Comparison of ENCODE assay signal across 9 cellular contexts in genomic region chr6:45741437-45742166, GRCh38.
DNase-seq lines count a peak whose midpoint lies in the region; ATAC-seq and TF ChIP-seq lines count a peak whose summit lies in the region.
"Had no signal": no experiment of that assay in that cellular context is flagged by ENCODE, and none has a peak within 500 bp of the region (broad histone marks: within the 10 kb centered on the region; RNA-seq: fewer than 3 reads in every experiment).

No MANE protein-coding gene starts in this region.

- CTCF ChIA-PET in WTC11 (lab: Charles Lee), result interaction anchor here (1.4 kb wide), 2 partner anchors 20 to 181 kb away, joined by 3 to 5 read pairs; no protein-coding TSS in a partner anchor

- TF ChIP-seq CTCF in WTC11 (IDR thresholded peaks at IDR 0.05), result no peak

- H3K4me1 Mint-ChIP-seq in WTC11, result peaks cover 8% of the 10 kb centered on the region

- peak; percentile 45 for DNase-seq in stimulated activated CD4-positive, alpha-beta T cell treated with anti-CD3 and anti-CD28 coated beads, Interleukin-15, amount 100 ng/mL, for 24 hours
- DNase-seq in stimulated activated CD4-positive, alpha-beta T cell treated with anti-CD3 and anti-CD28 coated beads, Interleukin-4, amount 100 ng/mL, for 24 hours, result no peak
- DNase-seq in pons (ENCODE audit: low spot score) (peak; percentile 85), WTC11 (ENCODE audit: low spot score) (no peak), NCI-H1436 treated with DMSO at 0.1 percent for 48 hours (lab: John Stamatoyannopoulos, UW) (no peak), NCI-H524 (lab: John Stamatoyannopoulos, UW) (no peak)

- H3K27me3 Mint-ChIP-seq in WTC11 (ENCODE audit: low read depth), result no peaks in the 10 kb centered on the region

- POLR2A ChIA-PET in WTC11 (lab: Charles Lee), result no interaction called here

- ATAC-seq in HG03520 (IDR thresholded peaks at IDR 0.05; ENCODE audit: unreplicated experiment) (peak; percentile 52), WTC11 (no peak)

- H3K36me3 Mint-ChIP-seq in WTC11, result no peaks in the 10 kb centered on the region

- 0 out of 2 replicates have a peak, but pooled peaks cover 5% of the 10 kb centered on the region for H3K9me3 Mint-ChIP-seq in WTC11

- H3K27ac ChIP-seq in angular gyrus (ENCODE audit: low read depth, low read length), result peak overlapping the region; percentile 50
- H3K27ac ChIP-seq: ovary had no signal

- H3K27ac Mint-ChIP-seq in WTC11, result no peak overlapping the region; the same call in 1 of the 2 replicates

- no peak overlapping the region for H3K4me3 Mint-ChIP-seq in WTC11

TF ChIP-seq in WTC11, 78 proteins besides CTCF, POLR2A, EP300 and RAD21:
- no peak for TF ChIP-seq ZNF121 (CRISPR knock-in tag; IDR thresholded peaks at IDR 0.05)
- no peak for TF ChIP-seq FOXJ3 (CRISPR knock-in tag; IDR thresholded peaks at IDR 0.05; ENCODE audit: borderline replicate concordance)
- no peak for TF ChIP-seq ETV6 (CRISPR knock-in tag; IDR thresholded peaks at IDR 0.05)

Comparison
In these comparisons a context has a peak if more than half of its experiments do, and no peak if none do; other contexts are left out.
1. DNase-seq: peak in stimulated activated CD4-positive, alpha-beta T cell treated with anti-CD3 and anti-CD28 coated beads, Interleukin-15, amount 100 ng/mL, for 24 hours (single experiment) and pons (single experiment); none in stimulated activated CD4-positive, alpha-beta T cell treated with anti-CD3 and anti-CD28 coated beads, Interleukin-4, amount 100 ng/mL, for 24 hours (single experiment), WTC11 (single experiment), NCI-H1436 treated with DMSO at 0.1 percent for 48 hours (single experiment) and NCI-H524 (0 of 2).